Comparison of ENCODE assay signal across 9 cellular contexts in the genomic region with DNA sequence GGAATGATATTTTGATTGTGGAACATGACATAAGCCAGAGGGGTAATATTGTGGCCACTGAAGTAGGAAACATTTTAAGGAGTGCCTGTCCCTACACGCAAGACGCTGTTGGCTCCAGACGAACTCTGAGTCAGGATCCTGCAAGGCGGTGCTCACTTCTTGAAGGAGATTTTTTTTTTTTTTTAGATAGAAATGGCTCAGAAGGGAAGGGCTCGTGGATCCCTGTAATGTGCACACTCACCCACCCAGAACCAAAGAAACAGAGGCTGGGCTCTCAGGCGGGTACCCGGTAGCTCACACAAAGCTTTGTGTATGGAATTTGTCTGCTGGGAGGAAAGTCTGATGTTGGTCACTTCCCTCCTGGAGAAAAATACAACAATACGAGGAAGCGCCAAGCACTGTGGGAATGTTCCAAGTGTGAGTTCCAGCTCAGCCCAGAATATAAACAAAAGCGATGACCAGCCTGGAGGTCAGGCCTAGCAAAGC. TPM values are rescaled to one million over a fixed set of nuclear protein-coding genes. Genes with fewer than 3 reads are reported as not detected.
A peak's percentile ranks its signal among the peaks of the same experiment; 100 is the strongest.
DNase-seq lines count a peak whose midpoint lies in the region; ATAC-seq and TF ChIP-seq lines count a peak whose summit lies in the region.
"Had no signal": no experiment of that assay in that cellular context is flagged by ENCODE, and none has a peak within 500 bp of the region (broad histone marks: within the 10 kb centered on the region; RNA-seq: fewer than 3 reads in every experiment).

No MANE protein-coding gene starts in this region.

- peaks cover 86% of the 10 kb centered on the region for H3K4me1 Mint-ChIP-seq in stimulated activated memory B cell treated with anti-CD40 and anti-IgM and Interleukin-4, amounts not matched to agents 10 μg/mL and 1 μg/mL and 100 μg/mL, for 72 hours

- no peaks in the 10 kb centered on the region for H3K9me3 Mint-ChIP-seq in stimulated activated memory B cell treated with anti-CD40 and anti-IgM and Interleukin-4, amounts not matched to agents 10 μg/mL and 1 μg/mL and 100 μg/mL, for 72 hours

- DNase-seq in HPDE6-E6E7 (ENCODE audit: extremely low spot score): peak; percentile 89
- DNase-seq in colonic mucosa: no peak
- peak; percentile 89 for DNase-seq in kidney glomerular epithelial cell (lab: John Stamatoyannopoulos, UW)
- no peak for DNase-seq in DMS153 treated with DMSO at 0.1 percent for 48 hours (lab: John Stamatoyannopoulos, UW; ENCODE audit: unreplicated experiment)
- DNase-seq in activated CD4-positive, alpha-beta T cell treated with anti-CD3 and anti-CD28 coated beads for 4 hours: no peak
- DNase-seq in NCI-H2107 treated with DMSO at 0.1 percent for 48 hours (lab: John Stamatoyannopoulos, UW; ENCODE audit: unreplicated experiment): no peak
- DNase-seq: midbrain had no signal

- peak overlapping the region; percentile 31 for H3K27ac ChIP-seq in colonic mucosa

- H3K27me3 ChIP-seq in colonic mucosa: no peaks in the 10 kb centered on the region

- no peak overlapping the region for H3K9ac ChIP-seq in colonic mucosa (ENCODE audit: low read depth in 2 of 2, low read length in 2 of 2)

- no peaks in the 10 kb centered on the region for H3K36me3 ChIP-seq in colonic mucosa

- H3K4me3 Mint-ChIP-seq in stimulated activated memory B cell treated with anti-CD40 and anti-IgM and Interleukin-4, amounts not matched to agents 10 μg/mL and 1 μg/mL and 100 μg/mL, for 72 hours: no peak overlapping the region

- peak overlapping the region; percentile 48 for H3K27ac Mint-ChIP-seq in stimulated activated memory B cell treated with anti-CD40 and anti-IgM and Interleukin-4, amounts not matched to agents 10 μg/mL and 1 μg/mL and 100 μg/mL, for 72 hours

- TF ChIP-seq CTCF in colonic mucosa (IDR thresholded peaks at IDR 0.05): no peak

- H3K36me3 Mint-ChIP-seq in stimulated activated memory B cell treated with anti-CD40 and anti-IgM and Interleukin-4, amounts not matched to agents 10 μg/mL and 1 μg/mL and 100 μg/mL, for 72 hours: peaks cover 63% of the 10 kb centered on the region

- ATAC-seq in stimulated activated memory B cell treated with anti-CD40 and anti-IgM and Interleukin-4, amounts not matched to agents 10 μg/mL and 1 μg/mL and 100 μg/mL, for 72 hours: no peak
- ATAC-seq in GM19328 (IDR thresholded peaks at IDR 0.05; ENCODE audit: unreplicated experiment): no peak

- intact Hi-C loops in colonic mucosa (cut with DNase I): no loop called here

- H3K9me3 ChIP-seq in colonic mucosa: no peaks in the 10 kb centered on the region

- H3K4me3 ChIP-seq in colonic mucosa: no peak overlapping the region

- H3K27me3 Mint-ChIP-seq in stimulated activated memory B cell treated with anti-CD40 and anti-IgM and Interleukin-4, amounts not matched to agents 10 μg/mL and 1 μg/mL and 100 μg/mL, for 72 hours: no peaks in the 10 kb centered on the region

- no peaks in the 10 kb centered on the region for H3K4me1 ChIP-seq in colonic mucosa

RNA-seq across cellular contexts. Expression of gene RAPGEF1, which starts 25.7 kb away (rescaled TPM):
- total RNA-seq in colonic mucosa: 10 to 100 TPM; 47.2 to 58.6 TPM

Comparison
In these comparisons a context has a peak if more than half of its experiments do, and no peak if none do; other contexts are left out.
1. DNase-seq: peak in HPDE6-E6E7 (single experiment) and kidney glomerular epithelial cell (single experiment); none in colonic mucosa (single experiment), DMS153 treated with DMSO at 0.1 percent for 48 hours (single experiment), activated CD4-positive, alpha-beta T cell treated with anti-CD3 and anti-CD28 coated beads for 4 hours (0 of 2) and NCI-H2107 treated with DMSO at 0.1 percent for 48 hours (single experiment).